ENCODE assay signal across 1 cellular context in the genomic region with DNA sequence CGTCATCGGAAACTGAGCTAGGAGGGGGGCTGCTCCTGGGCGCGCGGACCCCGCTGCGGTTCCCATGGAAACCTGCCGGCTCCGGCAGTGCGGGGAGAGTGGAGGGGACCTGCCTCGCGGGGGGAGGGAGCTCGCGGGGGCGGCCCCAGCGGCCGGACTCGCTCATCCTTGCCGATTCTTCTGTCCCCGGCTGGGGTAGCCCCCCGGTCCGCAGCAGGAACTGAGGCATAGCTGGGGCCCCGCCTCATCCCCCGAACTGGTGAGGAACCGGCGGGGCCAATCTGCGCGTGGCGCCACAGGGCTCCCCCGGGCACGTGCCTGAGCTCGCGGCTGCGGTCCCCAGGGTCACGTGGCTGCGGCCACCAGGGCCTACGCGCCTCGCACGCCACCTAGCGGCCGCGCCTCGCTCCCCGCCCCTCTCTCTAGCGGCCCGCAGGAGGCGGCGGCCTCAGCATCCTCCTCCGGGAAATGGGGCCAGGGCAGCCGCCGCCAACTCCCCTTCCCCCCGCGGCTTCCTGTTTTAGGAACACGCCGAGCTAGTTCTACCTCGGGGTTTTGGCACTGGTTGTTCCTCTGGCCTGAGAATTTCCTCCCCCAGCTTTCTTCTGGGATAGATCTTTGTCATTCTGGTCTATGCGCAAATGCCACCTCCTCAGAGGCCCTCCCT.
TF ChIP-seq lines count a peak whose summit lies in the region.

No MANE protein-coding gene starts in this region.

TF ChIP-seq in HepG2, 621 proteins besides CTCF, POLR2A, EP300 and RAD21 (continued from another document and continues in another):
- TF ChIP-seq, protein P1, sequence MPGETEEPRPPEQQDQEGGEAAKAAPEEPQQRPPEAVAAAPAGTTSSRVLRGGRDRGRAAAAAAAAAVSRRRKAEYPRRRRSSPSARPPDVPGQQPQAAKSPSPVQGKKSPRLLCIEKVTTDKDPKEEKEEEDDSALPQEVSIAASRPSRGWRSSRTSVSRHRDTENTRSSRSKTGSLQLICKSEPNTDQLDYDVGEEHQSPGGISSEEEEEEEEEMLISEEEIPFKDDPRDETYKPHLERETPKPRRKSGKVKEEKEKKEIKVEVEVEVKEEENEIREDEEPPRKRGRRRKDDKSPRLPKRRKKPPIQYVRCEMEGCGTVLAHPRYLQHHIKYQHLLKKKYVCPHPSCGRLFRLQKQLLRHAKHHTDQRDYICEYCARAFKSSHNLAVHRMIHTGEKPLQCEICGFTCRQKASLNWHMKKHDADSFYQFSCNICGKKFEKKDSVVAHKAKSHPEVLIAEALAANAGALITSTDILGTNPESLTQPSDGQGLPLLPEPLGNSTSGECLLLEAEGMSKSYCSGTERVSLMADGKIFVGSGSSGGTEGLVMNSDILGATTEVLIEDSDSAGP (CRISPR knock-in tag; IDR thresholded peaks at IDR 0.05; ENCODE audit: borderline replicate concordance): peak; percentile 75
- TF ChIP-seq CHD2 (IDR thresholded peaks at IDR 0.05; ENCODE audit: low read depth, low read length): no peak
- TF ChIP-seq, protein P2, sequence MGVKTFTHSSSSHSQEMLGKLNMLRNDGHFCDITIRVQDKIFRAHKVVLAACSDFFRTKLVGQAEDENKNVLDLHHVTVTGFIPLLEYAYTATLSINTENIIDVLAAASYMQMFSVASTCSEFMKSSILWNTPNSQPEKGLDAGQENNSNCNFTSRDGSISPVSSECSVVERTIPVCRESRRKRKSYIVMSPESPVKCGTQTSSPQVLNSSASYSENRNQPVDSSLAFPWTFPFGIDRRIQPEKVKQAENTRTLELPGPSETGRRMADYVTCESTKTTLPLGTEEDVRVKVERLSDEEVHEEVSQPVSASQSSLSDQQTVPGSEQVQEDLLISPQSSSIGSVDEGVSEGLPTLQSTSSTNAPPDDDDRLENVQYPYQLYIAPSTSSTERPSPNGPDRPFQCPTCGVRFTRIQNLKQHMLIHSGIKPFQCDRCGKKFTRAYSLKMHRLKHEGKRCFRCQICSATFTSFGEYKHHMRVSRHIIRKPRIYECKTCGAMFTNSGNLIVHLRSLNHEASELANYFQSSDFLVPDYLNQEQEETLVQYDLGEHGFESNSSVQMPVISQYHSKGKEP (CRISPR knock-in tag; IDR thresholded peaks at IDR 0.05): 0 out of 2 replicates have a peak, but pooled peaks have one; percentile 64
- no peak for TF ChIP-seq FOXP1 (IDR thresholded peaks at IDR 0.05)
- no peak for TF ChIP-seq FOXP1 (CRISPR knock-in tag; IDR thresholded peaks at IDR 0.05)
- no peak for TF ChIP-seq ZNF530 (CRISPR knock-in tag; IDR thresholded peaks at IDR 0.05; ENCODE audit: low read depth)
- TF ChIP-seq SNAI1 (CRISPR knock-in tag; IDR thresholded peaks at IDR 0.05; ENCODE audit: borderline replicate concordance): 0 out of 2 replicates have a peak, but pooled peaks have one; percentile 55
- TF ChIP-seq, protein P3, sequence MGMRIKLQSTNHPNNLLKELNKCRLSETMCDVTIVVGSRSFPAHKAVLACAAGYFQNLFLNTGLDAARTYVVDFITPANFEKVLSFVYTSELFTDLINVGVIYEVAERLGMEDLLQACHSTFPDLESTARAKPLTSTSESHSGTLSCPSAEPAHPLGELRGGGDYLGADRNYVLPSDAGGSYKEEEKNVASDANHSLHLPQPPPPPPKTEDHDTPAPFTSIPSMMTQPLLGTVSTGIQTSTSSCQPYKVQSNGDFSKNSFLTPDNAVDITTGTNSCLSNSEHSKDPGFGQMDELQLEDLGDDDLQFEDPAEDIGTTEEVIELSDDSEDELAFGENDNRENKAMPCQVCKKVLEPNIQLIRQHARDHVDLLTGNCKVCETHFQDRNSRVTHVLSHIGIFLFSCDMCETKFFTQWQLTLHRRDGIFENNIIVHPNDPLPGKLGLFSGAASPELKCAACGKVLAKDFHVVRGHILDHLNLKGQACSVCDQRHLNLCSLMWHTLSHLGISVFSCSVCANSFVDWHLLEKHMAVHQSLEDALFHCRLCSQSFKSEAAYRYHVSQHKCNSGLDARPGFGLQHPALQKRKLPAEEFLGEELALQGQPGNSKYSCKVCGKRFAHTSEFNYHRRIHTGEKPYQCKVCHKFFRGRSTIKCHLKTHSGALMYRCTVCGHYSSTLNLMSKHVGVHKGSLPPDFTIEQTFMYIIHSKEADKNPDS (CRISPR knock-in tag; IDR thresholded peaks at IDR 0.05): no peak; the same call in 1 of the 2 replicates
- no peak for TF ChIP-seq SRF (IDR thresholded peaks at IDR 0.05; ENCODE audit: low read depth, low read length)
- no peak for TF ChIP-seq PAWR (CRISPR knock-in tag; IDR thresholded peaks at IDR 0.05; ENCODE audit: borderline replicate concordance)
- TF ChIP-seq RELA (CRISPR knock-in tag; IDR thresholded peaks at IDR 0.05): peak; percentile 61; the same call in 1 of the 2 replicates
- no peak for TF ChIP-seq ZNF326 (CRISPR knock-in tag; IDR thresholded peaks at IDR 0.05; ENCODE audit: borderline replicate concordance)
- peak; percentile 83 for TF ChIP-seq HOXA3 (CRISPR knock-in tag; IDR thresholded peaks at IDR 0.05)
- TF ChIP-seq NPAS2 (CRISPR knock-in tag; IDR thresholded peaks at IDR 0.05; ENCODE audit: borderline replicate concordance): 0 out of 2 replicates have a peak, but pooled peaks have one; percentile 84
- TF ChIP-seq, protein P4, sequence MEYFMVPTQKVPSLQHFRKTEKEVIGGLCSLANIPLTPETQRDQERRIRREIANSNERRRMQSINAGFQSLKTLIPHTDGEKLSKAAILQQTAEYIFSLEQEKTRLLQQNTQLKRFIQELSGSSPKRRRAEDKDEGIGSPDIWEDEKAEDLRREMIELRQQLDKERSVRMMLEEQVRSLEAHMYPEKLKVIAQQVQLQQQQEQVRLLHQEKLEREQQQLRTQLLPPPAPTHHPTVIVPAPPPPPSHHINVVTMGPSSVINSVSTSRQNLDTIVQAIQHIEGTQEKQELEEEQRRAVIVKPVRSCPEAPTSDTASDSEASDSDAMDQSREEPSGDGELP (IDR thresholded peaks at IDR 0.05; ENCODE audit: borderline replicate concordance, low read depth): no peak
- TF ChIP-seq YY1 (IDR thresholded peaks at IDR 0.05; ENCODE audit: insufficient read depth, insufficient replicate concordance, low read depth, low read length): peak; percentile 50
- TF ChIP-seq SUZ12 (IDR thresholded peaks at IDR 0.05; ENCODE audit: low read depth, low read length): no peak
- peak; percentile 77; the same call in 1 of the 2 replicates for TF ChIP-seq ZSCAN5A (CRISPR knock-in tag; IDR thresholded peaks at IDR 0.05; ENCODE audit: borderline replicate concordance)
- TF ChIP-seq ZNF652 (CRISPR knock-in tag; IDR thresholded peaks at IDR 0.05; ENCODE audit: borderline replicate concordance, low read depth): no peak
- no peak for TF ChIP-seq U2AF2 (IDR thresholded peaks at IDR 0.05; ENCODE audit: low read depth, low read length)
- no peak for TF ChIP-seq ZNF383 (CRISPR knock-in tag; IDR thresholded peaks at IDR 0.05; ENCODE audit: borderline replicate concordance)
- peak; percentile 81 for TF ChIP-seq ZC3H13 (CRISPR knock-in tag; IDR thresholded peaks at IDR 0.05)
- peak; percentile 52 for TF ChIP-seq HNF1B (CRISPR knock-in tag; IDR thresholded peaks at IDR 0.05)
- peak; percentile 95 for TF ChIP-seq ZNF766 (CRISPR knock-in tag; IDR thresholded peaks at IDR 0.05; ENCODE audit: borderline replicate concordance)
- peak; percentile 65; the same call in 1 of the 2 replicates for TF ChIP-seq ZNF761 (CRISPR knock-in tag; conservative IDR thresholded peaks at IDR 0.05)
- TF ChIP-seq, protein P5, sequence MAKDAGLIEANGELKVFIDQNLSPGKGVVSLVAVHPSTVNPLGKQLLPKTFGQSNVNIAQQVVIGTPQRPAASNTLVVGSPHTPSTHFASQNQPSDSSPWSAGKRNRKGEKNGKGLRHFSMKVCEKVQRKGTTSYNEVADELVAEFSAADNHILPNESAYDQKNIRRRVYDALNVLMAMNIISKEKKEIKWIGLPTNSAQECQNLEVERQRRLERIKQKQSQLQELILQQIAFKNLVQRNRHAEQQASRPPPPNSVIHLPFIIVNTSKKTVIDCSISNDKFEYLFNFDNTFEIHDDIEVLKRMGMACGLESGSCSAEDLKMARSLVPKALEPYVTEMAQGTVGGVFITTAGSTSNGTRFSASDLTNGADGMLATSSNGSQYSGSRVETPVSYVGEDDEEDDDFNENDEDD (CRISPR knock-in tag; IDR thresholded peaks at IDR 0.05; ENCODE audit: borderline replicate concordance): peak; percentile 95
- TF ChIP-seq MZF1 (CRISPR knock-in tag; IDR thresholded peaks at IDR 0.05; ENCODE audit: borderline replicate concordance): no peak
- TF ChIP-seq RBM22 (optimal IDR thresholded peaks at IDR 0.05; ENCODE audit: low read length): peak; percentile 54
- no peak for TF ChIP-seq MEF2D (CRISPR knock-in tag; IDR thresholded peaks at IDR 0.05)
- no peak for TF ChIP-seq JUN (CRISPR knock-in tag; IDR thresholded peaks at IDR 0.05)
- TF ChIP-seq SOX6 (IDR thresholded peaks at IDR 0.05): no peak
- TF ChIP-seq SOX6 (CRISPR knock-in tag; IDR thresholded peaks at IDR 0.05): 0 out of 2 replicates have a peak, but pooled peaks have one; percentile 30
- no peak for TF ChIP-seq STAT5B (CRISPR knock-in tag; IDR thresholded peaks at IDR 0.05)
- no peak; the same call in 1 of the 2 replicates for TF ChIP-seq ATF3 (CRISPR knock-in tag; IDR thresholded peaks at IDR 0.05)
- TF ChIP-seq ATF7 (IDR thresholded peaks at IDR 0.05): no peak
- TF ChIP-seq ATF7 (CRISPR knock-in tag; IDR thresholded peaks at IDR 0.05): no peak
- TF ChIP-seq TMF1 (CRISPR knock-in tag; IDR thresholded peaks at IDR 0.05; ENCODE audit: low read depth): peak; percentile 91; the same call in 1 of the 2 replicates
- no peak for TF ChIP-seq IKZF4 (CRISPR knock-in tag; IDR thresholded peaks at IDR 0.05; ENCODE audit: borderline replicate concordance, low read depth, not compliant biosample characterization)
- no peak for TF ChIP-seq TBP (CRISPR knock-in tag; IDR thresholded peaks at IDR 0.05)
- TF ChIP-seq PHF5A (CRISPR knock-in tag; IDR thresholded peaks at IDR 0.05; ENCODE audit: low read depth, unreplicated experiment): peak; percentile 55
- no peak for TF ChIP-seq ZNF567 (CRISPR knock-in tag; IDR thresholded peaks at IDR 0.05; ENCODE audit: borderline replicate concordance)
- TF ChIP-seq PAX8 (CRISPR knock-in tag; IDR thresholded peaks at IDR 0.05; ENCODE audit: borderline replicate concordance): peak; percentile 58; the same call in 1 of the 2 replicates
- TF ChIP-seq KAT7 (CRISPR knock-in tag; IDR thresholded peaks at IDR 0.05; ENCODE audit: borderline replicate concordance): no peak
- no peak for TF ChIP-seq JARID2 (CRISPR knock-in tag; IDR thresholded peaks at IDR 0.05; ENCODE audit: insufficient replicate concordance)
- TF ChIP-seq, protein P6, sequence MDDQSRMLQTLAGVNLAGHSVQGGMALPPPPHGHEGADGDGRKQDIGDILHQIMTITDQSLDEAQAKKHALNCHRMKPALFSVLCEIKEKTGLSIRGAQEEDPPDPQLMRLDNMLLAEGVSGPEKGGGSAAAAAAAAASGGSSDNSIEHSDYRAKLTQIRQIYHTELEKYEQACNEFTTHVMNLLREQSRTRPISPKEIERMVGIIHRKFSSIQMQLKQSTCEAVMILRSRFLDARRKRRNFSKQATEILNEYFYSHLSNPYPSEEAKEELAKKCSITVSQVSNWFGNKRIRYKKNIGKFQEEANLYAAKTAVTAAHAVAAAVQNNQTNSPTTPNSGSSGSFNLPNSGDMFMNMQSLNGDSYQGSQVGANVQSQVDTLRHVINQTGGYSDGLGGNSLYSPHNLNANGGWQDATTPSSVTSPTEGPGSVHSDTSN (CRISPR knock-in tag; IDR thresholded peaks at IDR 0.05; ENCODE audit: borderline replicate concordance): no peak
- no peak for TF ChIP-seq ZNF510 (CRISPR knock-in tag; IDR thresholded peaks at IDR 0.05; ENCODE audit: low read depth)
- TF ChIP-seq, protein P7, sequence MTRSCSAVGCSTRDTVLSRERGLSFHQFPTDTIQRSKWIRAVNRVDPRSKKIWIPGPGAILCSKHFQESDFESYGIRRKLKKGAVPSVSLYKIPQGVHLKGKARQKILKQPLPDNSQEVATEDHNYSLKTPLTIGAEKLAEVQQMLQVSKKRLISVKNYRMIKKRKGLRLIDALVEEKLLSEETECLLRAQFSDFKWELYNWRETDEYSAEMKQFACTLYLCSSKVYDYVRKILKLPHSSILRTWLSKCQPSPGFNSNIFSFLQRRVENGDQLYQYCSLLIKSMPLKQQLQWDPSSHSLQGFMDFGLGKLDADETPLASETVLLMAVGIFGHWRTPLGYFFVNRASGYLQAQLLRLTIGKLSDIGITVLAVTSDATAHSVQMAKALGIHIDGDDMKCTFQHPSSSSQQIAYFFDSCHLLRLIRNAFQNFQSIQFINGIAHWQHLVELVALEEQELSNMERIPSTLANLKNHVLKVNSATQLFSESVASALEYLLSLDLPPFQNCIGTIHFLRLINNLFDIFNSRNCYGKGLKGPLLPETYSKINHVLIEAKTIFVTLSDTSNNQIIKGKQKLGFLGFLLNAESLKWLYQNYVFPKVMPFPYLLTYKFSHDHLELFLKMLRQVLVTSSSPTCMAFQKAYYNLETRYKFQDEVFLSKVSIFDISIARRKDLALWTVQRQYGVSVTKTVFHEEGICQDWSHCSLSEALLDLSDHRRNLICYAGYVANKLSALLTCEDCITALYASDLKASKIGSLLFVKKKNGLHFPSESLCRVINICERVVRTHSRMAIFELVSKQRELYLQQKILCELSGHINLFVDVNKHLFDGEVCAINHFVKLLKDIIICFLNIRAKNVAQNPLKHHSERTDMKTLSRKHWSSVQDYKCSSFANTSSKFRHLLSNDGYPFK (CRISPR knock-in tag; IDR thresholded peaks at IDR 0.05; ENCODE audit: borderline replicate concordance): no peak
- TF ChIP-seq, protein P8, sequence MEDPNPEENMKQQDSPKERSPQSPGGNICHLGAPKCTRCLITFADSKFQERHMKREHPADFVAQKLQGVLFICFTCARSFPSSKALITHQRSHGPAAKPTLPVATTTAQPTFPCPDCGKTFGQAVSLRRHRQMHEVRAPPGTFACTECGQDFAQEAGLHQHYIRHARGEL (CRISPR knock-in tag; IDR thresholded peaks at IDR 0.05): no peak
- TF ChIP-seq KDM4B (CRISPR knock-in tag; IDR thresholded peaks at IDR 0.05): no peak
